8 cellular contexts compared by ENCODE assay signal in genomic region chr22:44975444-44976262, GRCh38. TPM values are rescaled to one million over a fixed set of nuclear protein-coding genes. Genes with fewer than 3 reads are reported as not detected.
DNase-seq lines count a peak whose midpoint lies in the region; ATAC-seq and TF ChIP-seq lines count a peak whose summit lies in the region.

No MANE protein-coding gene starts in this region.

- no peak overlapping the region for H3K27ac Mint-ChIP-seq in T-helper 2 cell treated with Interferon-gamma antibody and Interleukin-4, amounts not matched to agents 5 μg/mL and 100 μg/mL, for 36 hours

- DNase-seq in Daoy (ENCODE audit: low read depth) (peak; percentile 87), HuH-7 (ENCODE audit: low spot score) (peak; percentile 91), brain microvascular endothelial cell (peak; percentile 59), iPS-NIHi11 (ENCODE audit: low spot score) (peak; percentile 98)
- DNase-seq in T-helper 2 cell treated with Interferon-gamma antibody and Interleukin-4, amounts not matched to agents 5 μg/mL and 100 μg/mL, for 36 hours (ENCODE audit: low spot score): peak; percentile 79
- DNase-seq in stimulated activated CD4-positive, alpha-beta T cell treated with anti-CD3 and anti-CD28 coated beads, Interleukin-12 subunit alpha, Interleukin-12 subunit beta, amount 100 ng/mL, for 48 hours (ENCODE audit: low read depth in 2 of 3, low spot score in 1 of 3): peak; percentile 62 to 76 (median 66)

- no peaks in the 10 kb centered on the region for H3K27me3 ChIP-seq in brain microvascular endothelial cell (replicated peaks)

- ATAC-seq in GM18520 (IDR thresholded peaks at IDR 0.05; ENCODE audit: unreplicated experiment) (no peak), HG03442 (IDR thresholded peaks at IDR 0.05; ENCODE audit: unreplicated experiment) (no peak)

- no peak overlapping the region for H3K4me3 ChIP-seq in brain microvascular endothelial cell (ENCODE audit: low read depth, low read length)

- no peak overlapping the region for H3K27ac ChIP-seq in brain microvascular endothelial cell

- no peaks in the 10 kb centered on the region for H3K9me3 Mint-ChIP-seq in T-helper 2 cell treated with Interferon-gamma antibody and Interleukin-4, amounts not matched to agents 5 μg/mL and 100 μg/mL, for 36 hours

- peak; percentile 92 for TF ChIP-seq CTCF in brain microvascular endothelial cell (IDR thresholded peaks at IDR 0.05; ENCODE audit: low read depth, low read length, missing control alignments)

- H3K36me3 ChIP-seq in brain microvascular endothelial cell (replicated peaks): no peaks in the 10 kb centered on the region

- H3K4me3 Mint-ChIP-seq in T-helper 2 cell treated with Interferon-gamma antibody and Interleukin-4, amounts not matched to agents 5 μg/mL and 100 μg/mL, for 36 hours: no peak overlapping the region

- in situ Hi-C loops in brain microvascular endothelial cell (cut with HindIII; ENCODE audit: low pct_ligation_motif_present, low sequenced_read_pairs): no loop called here

- H3K27me3 Mint-ChIP-seq in T-helper 2 cell treated with Interferon-gamma antibody and Interleukin-4, amounts not matched to agents 5 μg/mL and 100 μg/mL, for 36 hours (ENCODE audit: low read depth): no peaks in the 10 kb centered on the region

- no peaks in the 10 kb centered on the region for H3K4me1 Mint-ChIP-seq in T-helper 2 cell treated with Interferon-gamma antibody and Interleukin-4, amounts not matched to agents 5 μg/mL and 100 μg/mL, for 36 hours (ENCODE audit: low read depth)

- no peaks in the 10 kb centered on the region for H3K36me3 Mint-ChIP-seq in T-helper 2 cell treated with Interferon-gamma antibody and Interleukin-4, amounts not matched to agents 5 μg/mL and 100 μg/mL, for 36 hours (ENCODE audit: low read depth)

RNA-seq across cellular contexts. Expression of gene PHF21B, which starts 34.2 kb away (rescaled TPM):
- total RNA-seq in Daoy (2014; rRNA removed; shearing (Covaris generic)): 0.18 and 0.57 TPM in 2 replicates
